In genomic region chr3:55675478-55675877, GRCh38 we compare ENCODE assay signal across 12 cellular contexts.
A peak's percentile ranks its signal among the peaks of the same experiment; 100 is the strongest.
DNase-seq lines count a peak whose midpoint lies in the region; ATAC-seq and TF ChIP-seq lines count a peak whose summit lies in the region.
"Had no signal": no experiment of that assay in that cellular context is flagged by ENCODE, and none has a peak within 500 bp of the region (broad histone marks: within the 10 kb centered on the region; RNA-seq: fewer than 3 reads in every experiment).

No MANE protein-coding gene starts in this region.

- in situ Hi-C loops in GM13977 (cut with MboI; ENCODE audit: low pct_unique_long_range_greater_than_20kb, low sequenced_read_pairs, unreplicated experiment) = no loop called here

- ATAC-seq in GM19328 (IDR thresholded peaks at IDR 0.05; ENCODE audit: unreplicated experiment) (peak; percentile 98), HG02763 (IDR thresholded peaks at IDR 0.05; ENCODE audit: unreplicated experiment) (peak; percentile 98), HG03469 (IDR thresholded peaks at IDR 0.05; ENCODE audit: unreplicated experiment) (peak; percentile 97)

- no peak for TF ChIP-seq CTCF in GM13977 (IDR thresholded peaks at IDR 0.05; ENCODE audit: extremely low read depth, insufficient read depth, missing control alignments)

- DNase-seq in GM13977 (ENCODE audit: low spot score) (peak; percentile 59), iPS-NIHi11 (ENCODE audit: low spot score) (no peak), HuH-7.5 (ENCODE audit: low spot score) (no peak), H4 (ENCODE audit: low spot score) (no peak), retina (no peak)
- DNase-seq: esophagus squamous epithelium, kidney glomerular epithelial cell, NCI-H446, transverse colon had no signal
